ENCODE assay signal across 1 cellular context in the genomic region with DNA sequence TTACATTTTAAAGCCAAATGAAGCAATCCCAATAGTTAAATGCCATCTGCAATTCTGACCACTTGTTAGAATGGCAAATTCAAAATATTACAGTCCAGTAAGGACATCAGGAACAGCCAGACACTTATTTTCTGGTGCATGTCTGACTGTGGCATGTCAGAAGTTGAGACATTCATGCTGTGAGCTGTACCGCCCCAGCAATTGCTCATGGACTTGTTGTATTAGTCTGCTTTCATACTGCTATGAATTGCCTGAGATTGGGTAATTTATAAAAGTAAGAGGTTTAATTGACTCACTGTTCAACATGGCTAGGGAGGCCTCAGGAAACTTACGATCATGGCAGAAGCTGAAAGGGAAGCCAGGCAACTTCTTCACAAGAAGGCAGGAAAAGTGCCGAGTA.
TF ChIP-seq lines count a peak whose summit lies in the region.

No MANE protein-coding gene starts in this region.

TF ChIP-seq in H1, 55 proteins besides CTCF, POLR2A, EP300 and RAD21 (continued from another document):
- TF ChIP-seq YY1 (IDR thresholded peaks at IDR 0.05; ENCODE audit: low read depth, low read length) (no peak), CBX8 (IDR thresholded peaks at IDR 0.05; ENCODE audit: borderline replicate concordance, low read depth, low read length) (no peak), CTBP2 (IDR thresholded peaks at IDR 0.05; ENCODE audit: borderline replicate concordance, insufficient read depth, insufficient read length, low read length) (no peak), NRF1 (IDR thresholded peaks at IDR 0.05; ENCODE audit: low read depth, low read length) (no peak), SP4 (IDR thresholded peaks at IDR 0.05; ENCODE audit: low read length) (no peak), MAFK (IDR thresholded peaks at IDR 0.05; ENCODE audit: low read depth, low read length) (no peak), BACH1 (IDR thresholded peaks at IDR 0.05; ENCODE audit: low read length) (no peak), SIN3A (conservative IDR thresholded peaks at IDR 0.05 in 1 of 2, IDR thresholded peaks at IDR 0.05 in 1 of 2; ENCODE audit: low read depth in 1 of 2, low read length in 2 of 2) (no peak), SAP30 (IDR thresholded peaks at IDR 0.05; ENCODE audit: insufficient read depth, insufficient replicate concordance, low read length) (no peak)
- TF ChIP-seq, protein P1, sequence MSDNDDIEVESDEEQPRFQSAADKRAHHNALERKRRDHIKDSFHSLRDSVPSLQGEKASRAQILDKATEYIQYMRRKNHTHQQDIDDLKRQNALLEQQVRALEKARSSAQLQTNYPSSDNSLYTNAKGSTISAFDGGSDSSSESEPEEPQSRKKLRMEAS (IDR thresholded peaks at IDR 0.05), result no peak
- TF ChIP-seq, protein P2, sequence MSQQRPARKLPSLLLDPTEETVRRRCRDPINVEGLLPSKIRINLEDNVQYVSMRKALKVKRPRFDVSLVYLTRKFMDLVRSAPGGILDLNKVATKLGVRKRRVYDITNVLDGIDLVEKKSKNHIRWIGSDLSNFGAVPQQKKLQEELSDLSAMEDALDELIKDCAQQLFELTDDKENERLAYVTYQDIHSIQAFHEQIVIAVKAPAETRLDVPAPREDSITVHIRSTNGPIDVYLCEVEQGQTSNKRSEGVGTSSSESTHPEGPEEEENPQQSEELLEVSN (IDR thresholded peaks at IDR 0.05), result no peak
